ENCODE assay signal across 8 cellular contexts in the genomic region with DNA sequence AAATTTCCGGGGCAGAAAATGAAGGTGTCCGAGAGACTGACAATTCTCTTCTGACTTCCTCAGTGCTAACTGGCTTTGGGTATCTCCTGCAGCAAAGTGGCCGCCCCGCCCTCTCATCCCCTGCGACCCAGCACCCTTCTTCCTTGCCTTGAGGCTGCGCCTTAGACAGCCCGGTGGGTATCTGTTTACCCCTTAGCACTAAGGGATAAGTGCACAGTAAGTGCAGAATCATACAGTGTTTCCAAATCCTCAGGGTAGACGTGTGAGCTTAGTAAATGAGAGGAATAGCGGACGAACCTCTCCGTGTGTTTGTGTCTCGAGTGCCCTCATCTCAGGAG. TPM values are rescaled to one million over a fixed set of nuclear protein-coding genes. Genes with fewer than 3 reads are reported as not detected.
DNase-seq lines count a peak whose midpoint lies in the region; ATAC-seq and TF ChIP-seq lines count a peak whose summit lies in the region.

No MANE protein-coding gene starts in this region.

- H3K36me3 ChIP-seq in OCI-LY7 (ENCODE audit: insufficient read depth, low read length) (peaks cover 33% of the 10 kb centered on the region), esophagus squamous epithelium (no peaks in the 10 kb centered on the region), ovary (no peaks in the 10 kb centered on the region)

- peak; percentile 48 for ATAC-seq in GM21526 (IDR thresholded peaks at IDR 0.05; ENCODE audit: low FRiP score, unreplicated experiment)

- TF ChIP-seq EP300 in ovary (IDR thresholded peaks at IDR 0.05) = no peak

- H3K4me2 ChIP-seq in OCI-LY7 (ENCODE audit: low read length) = peak overlapping the region; percentile 83

- H3K4me3 ChIP-seq in AG10803 (ENCODE audit: low read length) (peak overlapping the region; percentile 63), OCI-LY7 (ENCODE audit: low read depth, low read length, poor library complexity, severe bottlenecking) (peak overlapping the region; percentile 81), esophagus squamous epithelium (peak overlapping the region; percentile 72 to 97 (median 88)), ovary (peak overlapping the region; percentile 86)

- TF ChIP-seq POLR2A in esophagus squamous epithelium (IDR thresholded peaks at IDR 0.05) (no peak), ovary (IDR thresholded peaks at IDR 0.05) (no peak)

- H3K27me3 ChIP-seq in esophagus squamous epithelium (no peaks in the 10 kb centered on the region), ovary (no peaks in the 10 kb centered on the region)

- peaks cover 34% of the 10 kb centered on the region for H4K20me1 ChIP-seq in OCI-LY7 (ENCODE audit: insufficient read depth, low read length)

- DNase-seq in AG10803 (ENCODE audit: low read depth) = no peak
- DNase-seq in OCI-LY7 (ENCODE audit: low spot score) = no peak
- no peak for DNase-seq in esophagus squamous epithelium (lab: John Stamatoyannopoulos, UW)
- no peak for DNase-seq in ovary
- no peak for DNase-seq in NCI-H1930 (lab: John Stamatoyannopoulos, UW)
- no peak for DNase-seq in activated CD8-positive, alpha-beta memory T cell treated with anti-CD3 and anti-CD28 coated beads, Interleukin-2, amount 50 U/mL, for 4 hours
- DNase-seq in COLO829 (ENCODE audit: low spot score) = no peak

- H3K79me2 ChIP-seq in OCI-LY7 (ENCODE audit: insufficient read depth, low read depth, low read length) = peaks cover 48% of the 10 kb centered on the region

- CTCF ChIA-PET in OCI-LY7 (lab: Charles Lee; ENCODE audit: unreplicated experiment) = interaction anchor here (1.5 kb wide), 1 partner anchor 18 kb away, joined by 4 read pairs; no protein-coding TSS in a partner anchor

- H3K27ac ChIP-seq in OCI-LY7 (ENCODE audit: low read depth, low read length, poor library complexity, severe bottlenecking) = peak overlapping the region; percentile 78
- peak overlapping the region; percentile 86 to 96 (median 94) for H3K27ac ChIP-seq in esophagus squamous epithelium
- H3K27ac ChIP-seq in ovary = peak overlapping the region; percentile 81 to 98

- H3K9me3 ChIP-seq in OCI-LY7 (ENCODE audit: low read length) (no peaks in the 10 kb centered on the region), esophagus squamous epithelium (no peaks in the 10 kb centered on the region), ovary (no peaks in the 10 kb centered on the region)

- 0% methylated on average over 7 to 10 of the region's 12 CpGs for WGBS in esophagus squamous epithelium, 2 donors
- 0 to 1% (median 0%) methylated on average over 12 of the region's 12 CpGs for WGBS in ovary, 3 donors

- intact Hi-C loops in OCI-LY7 (cut with micrococcal nuclease; ENCODE audit: unreplicated experiment) = no loop called here
- intact Hi-C loops in esophagus squamous epithelium (cut with DNase I) = no loop called here
- intact Hi-C loops in ovary (cut with DNase I) = no loop called here

- BruUV-seq in OCI-LY7 (replicated peaks; lab: Mats Ljungman, UMichigan) = TSS peak; percentile 91

- no peaks in the 10 kb centered on the region for H3K9me2 ChIP-seq in OCI-LY7 (ENCODE audit: insufficient read depth, low read length)

- TF ChIP-seq CTCF in AG10803 (conservative IDR thresholded peaks at IDR 0.05; ENCODE audit: low read length) = no peak
- TF ChIP-seq CTCF in OCI-LY7 (conservative IDR thresholded peaks at IDR 0.05; ENCODE audit: low read length) = no peak
- TF ChIP-seq CTCF in esophagus squamous epithelium (IDR thresholded peaks at IDR 0.05) = no peak
- TF ChIP-seq CTCF in ovary (IDR thresholded peaks at IDR 0.05) = no peak

- peak overlapping the region; percentile 98 for H2AFZ ChIP-seq in OCI-LY7 (ENCODE audit: low read length)

- POLR2A ChIA-PET in OCI-LY7 (lab: Charles Lee) = interaction anchor here (0.8 to 1.7 kb wide), 2 partner anchors 27 to 32 kb away, joined by 3 to 4 read pairs; no protein-coding TSS in a partner anchor

- H3K4me1 ChIP-seq in OCI-LY7 (ENCODE audit: insufficient read depth, low read length, poor library complexity, severe bottlenecking) (peaks cover 41% of the 10 kb centered on the region), esophagus squamous epithelium (peaks cover 9 to 56% (median 36%) of the 10 kb centered on the region in 3 donors), ovary (ENCODE audit: insufficient read depth) (peaks cover 3% of the 10 kb centered on the region)

RNA-seq across cellular contexts. Expression of a gene that starts 0.4 kb away (rescaled TPM):
- total RNA-seq in OCI-LY7 (2014; rRNA removed; shearing (Covaris generic)) = 54.8 and 62.0 TPM in 2 replicates
- total RNA-seq in OCI-LY7 (2022) (59.1 and 86.2 TPM in 2 replicates), esophagus squamous epithelium (10 to 100 TPM; 23.1 to 64.8 (median 36.5) TPM), ovary (10 to 100 TPM; 24.3 to 51.1 (median 34.3) TPM)
- polyA plus RNA-seq in ovary = 10 to 100 TPM; 22.0 to 28.6 TPM
